ENCODE assay signal across 2 cellular contexts in genomic region chr7:100506356-100506930, GRCh38.
A peak's percentile ranks its signal among the peaks of the same experiment; 100 is the strongest.
TF ChIP-seq lines count a peak whose summit lies in the region.

No MANE protein-coding gene starts in this region.

TF ChIP-seq in HepG2, 621 proteins besides CTCF, POLR2A, EP300 and RAD21:
- TF ChIP-seq RFX1 (IDR thresholded peaks at IDR 0.05) (peak; percentile 84), RFX5 (IDR thresholded peaks at IDR 0.05; ENCODE audit: low read depth, low read length) (peak; percentile 32; the same call in 1 of the 2 replicates), RFX3 (CRISPR knock-in tag; IDR thresholded peaks at IDR 0.05) (peak; percentile 84)
- TF ChIP-seq, protein P1, sequence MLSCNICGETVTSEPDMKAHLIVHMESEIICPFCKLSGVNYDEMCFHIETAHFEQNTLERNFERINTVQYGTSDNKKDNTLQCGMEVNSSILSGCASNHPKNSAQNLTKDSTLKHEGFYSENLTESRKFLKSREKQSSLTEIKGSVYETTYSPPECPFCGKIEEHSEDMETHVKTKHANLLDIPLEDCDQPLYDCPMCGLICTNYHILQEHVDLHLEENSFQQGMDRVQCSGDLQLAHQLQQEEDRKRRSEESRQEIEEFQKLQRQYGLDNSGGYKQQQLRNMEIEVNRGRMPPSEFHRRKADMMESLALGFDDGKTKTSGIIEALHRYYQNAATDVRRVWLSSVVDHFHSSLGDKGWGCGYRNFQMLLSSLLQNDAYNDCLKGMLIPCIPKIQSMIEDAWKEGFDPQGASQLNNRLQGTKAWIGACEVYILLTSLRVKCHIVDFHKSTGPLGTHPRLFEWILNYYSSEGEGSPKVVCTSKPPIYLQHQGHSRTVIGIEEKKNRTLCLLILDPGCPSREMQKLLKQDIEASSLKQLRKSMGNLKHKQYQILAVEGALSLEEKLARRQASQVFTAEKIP (CRISPR knock-in tag; IDR thresholded peaks at IDR 0.05; ENCODE audit: borderline replicate concordance), result no peak

TF ChIP-seq in WTC11, 78 proteins besides CTCF, POLR2A, EP300 and RAD21:
- TF ChIP-seq, protein P2, sequence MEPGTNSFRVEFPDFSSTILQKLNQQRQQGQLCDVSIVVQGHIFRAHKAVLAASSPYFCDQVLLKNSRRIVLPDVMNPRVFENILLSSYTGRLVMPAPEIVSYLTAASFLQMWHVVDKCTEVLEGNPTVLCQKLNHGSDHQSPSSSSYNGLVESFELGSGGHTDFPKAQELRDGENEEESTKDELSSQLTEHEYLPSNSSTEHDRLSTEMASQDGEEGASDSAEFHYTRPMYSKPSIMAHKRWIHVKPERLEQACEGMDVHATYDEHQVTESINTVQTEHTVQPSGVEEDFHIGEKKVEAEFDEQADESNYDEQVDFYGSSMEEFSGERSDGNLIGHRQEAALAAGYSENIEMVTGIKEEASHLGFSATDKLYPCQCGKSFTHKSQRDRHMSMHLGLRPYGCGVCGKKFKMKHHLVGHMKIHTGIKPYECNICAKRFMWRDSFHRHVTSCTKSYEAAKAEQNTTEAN (CRISPR knock-in tag; IDR thresholded peaks at IDR 0.05), result no peak
- TF ChIP-seq, protein P3, sequence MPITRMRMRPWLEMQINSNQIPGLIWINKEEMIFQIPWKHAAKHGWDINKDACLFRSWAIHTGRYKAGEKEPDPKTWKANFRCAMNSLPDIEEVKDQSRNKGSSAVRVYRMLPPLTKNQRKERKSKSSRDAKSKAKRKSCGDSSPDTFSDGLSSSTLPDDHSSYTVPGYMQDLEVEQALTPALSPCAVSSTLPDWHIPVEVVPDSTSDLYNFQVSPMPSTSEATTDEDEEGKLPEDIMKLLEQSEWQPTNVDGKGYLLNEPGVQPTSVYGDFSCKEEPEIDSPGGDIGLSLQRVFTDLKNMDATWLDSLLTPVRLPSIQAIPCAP (CRISPR knock-in tag; IDR thresholded peaks at IDR 0.05), result no peak
TF ChIP-seq in WTC11: peak in this region for 0.
